Comparison of ENCODE assay signal across 10 cellular contexts in genomic region chr11:63764712-63765631, GRCh38. TPM values are rescaled to one million over a fixed set of nuclear protein-coding genes. Genes with fewer than 3 reads are reported as not detected.
DNase-seq lines count a peak whose midpoint lies in the region; ATAC-seq and TF ChIP-seq lines count a peak whose summit lies in the region.
"Had no signal": no experiment of that assay in that cellular context is flagged by ENCODE, and none has a peak within 500 bp of the region (broad histone marks: within the 10 kb centered on the region; RNA-seq: fewer than 3 reads in every experiment).

No MANE protein-coding gene starts in this region.

- no peak overlapping the region for H3K27ac ChIP-seq in right atrium auricular region
- no peak overlapping the region for H3K27ac ChIP-seq in PC-3 (ENCODE audit: low read length)

- H2AFZ ChIP-seq in PC-3 (ENCODE audit: low read length), result no peak overlapping the region

- no peak overlapping the region for H3K9ac ChIP-seq in PC-3 (ENCODE audit: low read length)

- H3K36me3 ChIP-seq in right atrium auricular region, result no peaks in the 10 kb centered on the region
- H3K36me3 ChIP-seq in PC-3 (ENCODE audit: low read depth, low read length), result peaks cover under 1% of the 10 kb centered on the region; the same call in 1 of the 2 replicates

- H3K9me2 ChIP-seq in PC-3 (replicated peaks; ENCODE audit: low read length), result no peaks in the 10 kb centered on the region

- peaks cover 7% of the 10 kb centered on the region for H3K36me3 Mint-ChIP-seq in activated T-helper 17 cell treated with anti-CD3 and anti-CD28 coated beads, Interleukin-2, amount 50 U/mL, for 72 hours (ENCODE audit: low read depth)

- no peaks in the 10 kb centered on the region for H3K27me3 ChIP-seq in right atrium auricular region
- H3K27me3 ChIP-seq in PC-3 (ENCODE audit: low read length), result no peaks in the 10 kb centered on the region

- no peaks in the 10 kb centered on the region for H3K9me3 Mint-ChIP-seq in activated T-helper 17 cell treated with anti-CD3 and anti-CD28 coated beads, Interleukin-2, amount 50 U/mL, for 72 hours

- TF ChIP-seq CTCF in right atrium auricular region (IDR thresholded peaks at IDR 0.05) (no peak), PC-3 (conservative IDR thresholded peaks at IDR 0.05; ENCODE audit: low read depth, low read length) (no peak)

- peaks cover 0 to 60% of the 10 kb centered on the region in 2 donors for H3K4me1 ChIP-seq in right atrium auricular region
- H3K4me1 ChIP-seq in PC-3 (ENCODE audit: insufficient read depth, low read length), result peaks cover 9% of the 10 kb centered on the region; the same call in 1 of the 2 replicates

- H3K4me3 ChIP-seq in right atrium auricular region (no peak overlapping the region), PC-3 (ENCODE audit: low read length) (no peak overlapping the region)

- no TSS peak for BruUV-seq in PC-3 (replicated peaks; lab: Mats Ljungman, UMichigan)

- intact Hi-C loops in left ventricle myocardium superior (cut with micrococcal nuclease) (no loop called here), PC-3 (cut with micrococcal nuclease) (loop anchor here (5.0 to 10.0 kb wide), 2 partner anchors 182 to 380 kb away; no protein-coding TSS in a partner anchor)

- H3K4me1 Mint-ChIP-seq in activated T-helper 17 cell treated with anti-CD3 and anti-CD28 coated beads, Interleukin-2, amount 50 U/mL, for 72 hours, result peaks cover 8% of the 10 kb centered on the region

- H3K4me3 Mint-ChIP-seq in activated T-helper 17 cell treated with anti-CD3 and anti-CD28 coated beads, Interleukin-2, amount 50 U/mL, for 72 hours, result no peak overlapping the region

- CTCF ChIA-PET in PC-3 (lab: Charles Lee), result no interaction called here

- H4K20me1 ChIP-seq in PC-3 (ENCODE audit: low read length), result peaks cover 13% of the 10 kb centered on the region

- H3K4me2 ChIP-seq in PC-3 (ENCODE audit: low read length), result no peak overlapping the region

- H3F3A ChIP-seq in PC-3 (ENCODE audit: low read length, unreplicated experiment), result peaks cover 2% of the 10 kb centered on the region

- DNase-seq in left ventricle myocardium superior, result peak; percentile 28
- no peak for DNase-seq in right atrium auricular region (ENCODE audit: low spot score)
- peak; percentile 51 for DNase-seq in ecto neural progenitor cell (ENCODE audit: low spot score)
- DNase-seq in mucosa of gallbladder (ENCODE audit: low spot score), result peak; percentile 71
- DNase-seq in stimulated activated naive CD4-positive, alpha-beta T cell (lab: John Stamatoyannopoulos, UW), result no peak
- DNase-seq in PC-3, result no peak
- DNase-seq: foreskin fibroblast, T1000 had no signal

- no peaks in the 10 kb centered on the region for H3K9me3 ChIP-seq in right atrium auricular region
- H3K9me3 ChIP-seq in PC-3 (ENCODE audit: low read length), result no peaks in the 10 kb centered on the region

- no peak overlapping the region for H3K27ac Mint-ChIP-seq in activated T-helper 17 cell treated with anti-CD3 and anti-CD28 coated beads, Interleukin-2, amount 50 U/mL, for 72 hours

- POLR2A ChIA-PET in PC-3 (lab: Charles Lee; ENCODE audit: unreplicated experiment), result no interaction called here

- peaks cover 21% of the 10 kb centered on the region for H3K79me2 ChIP-seq in PC-3 (ENCODE audit: low read length)

- no peaks in the 10 kb centered on the region for H3K27me3 Mint-ChIP-seq in activated T-helper 17 cell treated with anti-CD3 and anti-CD28 coated beads, Interleukin-2, amount 50 U/mL, for 72 hours

- ATAC-seq in left ventricle myocardium superior (no peak), GM21723 (IDR thresholded peaks at IDR 0.05; ENCODE audit: unreplicated experiment) (no peak), PC-3 (no peak)
- no peak for ATAC-seq in activated T-helper 17 cell treated with anti-CD3 and anti-CD28 coated beads, Interleukin-2, amount 50 U/mL, for 72 hours (replicated peaks)

RNA-seq across cellular contexts. Expression of gene ZFTA, which starts 3.6 kb away (rescaled TPM):
- 16.4 TPM for total RNA-seq in left ventricle myocardium superior
- total RNA-seq in right atrium auricular region, result 10 to 100 TPM; 12.2 to 18.5 TPM
- 30.7 TPM for total RNA-seq in mucosa of gallbladder
- 1 to 10 TPM in 1 of 2 donors, under 1 TPM in 1; 0.45 to 1.3 TPM for total RNA-seq in activated T-helper 17 cell treated with anti-CD3 and anti-CD28 coated beads, Interleukin-2, amount 50 U/mL, for 72 hours
- 15.1 and 29.5 TPM in 2 replicates for total RNA-seq in PC-3 (2014; rRNA removed)

RNA-seq across cellular contexts. Expression of gene SPINDOC, which starts 48.3 kb away (rescaled TPM):
- total RNA-seq in left ventricle myocardium superior (13.1 TPM), right atrium auricular region (10 to 100 TPM in 1 of 2 donors, 1 to 10 TPM in 1; 7.0 to 12.1 TPM), mucosa of gallbladder (19.6 TPM), PC-3 (2014; rRNA removed) (61.5 and 67.2 TPM in 2 replicates)
- 10 to 100 TPM; 26.0 to 51.8 TPM for total RNA-seq in activated T-helper 17 cell treated with anti-CD3 and anti-CD28 coated beads, Interleukin-2, amount 50 U/mL, for 72 hours

Comparison
In these comparisons a context has a peak if more than half of its experiments do, and no peak if none do; other contexts are left out.
1. DNase-seq: peak in left ventricle myocardium superior (single experiment), ecto neural progenitor cell (single experiment) and mucosa of gallbladder (single experiment); none in right atrium auricular region (single experiment), stimulated activated naive CD4-positive, alpha-beta T cell (0 of 6) and PC-3 (single experiment).